Comparison of ENCODE assay signal across 1 cellular context in genomic region chrX:1387141-1387776, GRCh38.
TF ChIP-seq lines count a peak whose summit lies in the region.

No MANE protein-coding gene starts in this region.

TF ChIP-seq in WTC11, 78 proteins besides CTCF, POLR2A, EP300 and RAD21 (continued from another document):
- TF ChIP-seq, protein P1, sequence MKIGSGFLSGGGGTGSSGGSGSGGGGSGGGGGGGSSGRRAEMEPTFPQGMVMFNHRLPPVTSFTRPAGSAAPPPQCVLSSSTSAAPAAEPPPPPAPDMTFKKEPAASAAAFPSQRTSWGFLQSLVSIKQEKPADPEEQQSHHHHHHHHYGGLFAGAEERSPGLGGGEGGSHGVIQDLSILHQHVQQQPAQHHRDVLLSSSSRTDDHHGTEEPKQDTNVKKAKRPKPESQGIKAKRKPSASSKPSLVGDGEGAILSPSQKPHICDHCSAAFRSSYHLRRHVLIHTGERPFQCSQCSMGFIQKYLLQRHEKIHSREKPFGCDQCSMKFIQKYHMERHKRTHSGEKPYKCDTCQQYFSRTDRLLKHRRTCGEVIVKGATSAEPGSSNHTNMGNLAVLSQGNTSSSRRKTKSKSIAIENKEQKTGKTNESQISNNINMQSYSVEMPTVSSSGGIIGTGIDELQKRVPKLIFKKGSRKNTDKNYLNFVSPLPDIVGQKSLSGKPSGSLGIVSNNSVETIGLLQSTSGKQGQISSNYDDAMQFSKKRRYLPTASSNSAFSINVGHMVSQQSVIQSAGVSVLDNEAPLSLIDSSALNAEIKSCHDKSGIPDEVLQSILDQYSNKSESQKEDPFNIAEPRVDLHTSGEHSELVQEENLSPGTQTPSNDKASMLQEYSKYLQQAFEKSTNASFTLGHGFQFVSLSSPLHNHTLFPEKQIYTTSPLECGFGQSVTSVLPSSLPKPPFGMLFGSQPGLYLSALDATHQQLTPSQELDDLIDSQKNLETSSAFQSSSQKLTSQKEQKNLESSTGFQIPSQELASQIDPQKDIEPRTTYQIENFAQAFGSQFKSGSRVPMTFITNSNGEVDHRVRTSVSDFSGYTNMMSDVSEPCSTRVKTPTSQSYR (CRISPR knock-in tag; IDR thresholded peaks at IDR 0.05) = no peak
- no peak for TF ChIP-seq ATF2 (CRISPR knock-in tag; IDR thresholded peaks at IDR 0.05; ENCODE audit: borderline replicate concordance, low read depth)
- TF ChIP-seq FOXK1 (CRISPR knock-in tag; IDR thresholded peaks at IDR 0.05) = no peak
- TF ChIP-seq, protein P2, sequence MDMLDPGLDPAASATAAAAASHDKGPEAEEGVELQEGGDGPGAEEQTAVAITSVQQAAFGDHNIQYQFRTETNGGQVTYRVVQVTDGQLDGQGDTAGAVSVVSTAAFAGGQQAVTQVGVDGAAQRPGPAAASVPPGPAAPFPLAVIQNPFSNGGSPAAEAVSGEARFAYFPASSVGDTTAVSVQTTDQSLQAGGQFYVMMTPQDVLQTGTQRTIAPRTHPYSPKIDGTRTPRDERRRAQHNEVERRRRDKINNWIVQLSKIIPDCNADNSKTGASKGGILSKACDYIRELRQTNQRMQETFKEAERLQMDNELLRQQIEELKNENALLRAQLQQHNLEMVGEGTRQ (CRISPR knock-in tag; IDR thresholded peaks at IDR 0.05) = no peak
- TF ChIP-seq, protein P3, sequence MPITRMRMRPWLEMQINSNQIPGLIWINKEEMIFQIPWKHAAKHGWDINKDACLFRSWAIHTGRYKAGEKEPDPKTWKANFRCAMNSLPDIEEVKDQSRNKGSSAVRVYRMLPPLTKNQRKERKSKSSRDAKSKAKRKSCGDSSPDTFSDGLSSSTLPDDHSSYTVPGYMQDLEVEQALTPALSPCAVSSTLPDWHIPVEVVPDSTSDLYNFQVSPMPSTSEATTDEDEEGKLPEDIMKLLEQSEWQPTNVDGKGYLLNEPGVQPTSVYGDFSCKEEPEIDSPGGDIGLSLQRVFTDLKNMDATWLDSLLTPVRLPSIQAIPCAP (CRISPR knock-in tag; IDR thresholded peaks at IDR 0.05) = no peak
- TF ChIP-seq ZNF317 (CRISPR knock-in tag; IDR thresholded peaks at IDR 0.05; ENCODE audit: borderline replicate concordance, low read depth) = no peak
- TF ChIP-seq, protein P4, sequence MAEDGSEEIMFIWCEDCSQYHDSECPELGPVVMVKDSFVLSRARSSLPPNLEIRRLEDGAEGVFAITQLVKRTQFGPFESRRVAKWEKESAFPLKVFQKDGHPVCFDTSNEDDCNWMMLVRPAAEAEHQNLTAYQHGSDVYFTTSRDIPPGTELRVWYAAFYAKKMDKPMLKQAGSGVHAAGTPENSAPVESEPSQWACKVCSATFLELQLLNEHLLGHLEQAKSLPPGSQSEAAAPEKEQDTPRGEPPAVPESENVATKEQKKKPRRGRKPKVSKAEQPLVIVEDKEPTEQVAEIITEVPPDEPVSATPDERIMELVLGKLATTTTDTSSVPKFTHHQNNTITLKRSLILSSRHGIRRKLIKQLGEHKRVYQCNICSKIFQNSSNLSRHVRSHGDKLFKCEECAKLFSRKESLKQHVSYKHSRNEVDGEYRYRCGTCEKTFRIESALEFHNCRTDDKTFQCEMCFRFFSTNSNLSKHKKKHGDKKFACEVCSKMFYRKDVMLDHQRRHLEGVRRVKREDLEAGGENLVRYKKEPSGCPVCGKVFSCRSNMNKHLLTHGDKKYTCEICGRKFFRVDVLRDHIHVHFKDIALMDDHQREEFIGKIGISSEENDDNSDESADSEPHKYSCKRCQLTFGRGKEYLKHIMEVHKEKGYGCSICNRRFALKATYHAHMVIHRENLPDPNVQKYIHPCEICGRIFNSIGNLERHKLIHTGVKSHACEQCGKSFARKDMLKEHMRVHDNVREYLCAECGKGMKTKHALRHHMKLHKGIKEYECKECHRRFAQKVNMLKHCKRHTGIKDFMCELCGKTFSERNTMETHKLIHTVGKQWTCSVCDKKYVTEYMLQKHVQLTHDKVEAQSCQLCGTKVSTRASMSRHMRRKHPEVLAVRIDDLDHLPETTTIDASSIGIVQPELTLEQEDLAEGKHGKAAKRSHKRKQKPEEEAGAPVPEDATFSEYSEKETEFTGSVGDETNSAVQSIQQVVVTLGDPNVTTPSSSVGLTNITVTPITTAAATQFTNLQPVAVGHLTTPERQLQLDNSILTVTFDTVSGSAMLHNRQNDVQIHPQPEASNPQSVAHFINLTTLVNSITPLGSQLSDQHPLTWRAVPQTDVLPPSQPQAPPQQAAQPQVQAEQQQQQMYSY (CRISPR knock-in tag; IDR thresholded peaks at IDR 0.05) = no peak
